ENCODE assay signal across 23 cellular contexts in genomic region chrX:45404206-45404605, GRCh38.
DNase-seq lines count a peak whose midpoint lies in the region; ATAC-seq and TF ChIP-seq lines count a peak whose summit lies in the region.
"Had no signal": no experiment of that assay in that cellular context is flagged by ENCODE, and none has a peak within 500 bp of the region (broad histone marks: within the 10 kb centered on the region; RNA-seq: fewer than 3 reads in every experiment).

No MANE protein-coding gene starts in this region.

- H3K79me1 ChIP-seq in IMR-90 (ENCODE audit: low read depth in 1 of 2, low read length in 2 of 2) (no peaks in the 10 kb centered on the region), mesendoderm (ENCODE audit: low read length) (no peaks in the 10 kb centered on the region)

- TF ChIP-seq POLR2A in IMR-90 (IDR thresholded peaks at IDR 0.05; ENCODE audit: low read depth, low read length) (no peak), body of pancreas (IDR thresholded peaks at IDR 0.05) (no peak)

- H2BK5ac ChIP-seq in IMR-90 (ENCODE audit: low read depth, low read length, poor library complexity, severe bottlenecking) (no peak overlapping the region), mesendoderm (ENCODE audit: low read length) (no peak overlapping the region)

- H2BK15ac ChIP-seq in IMR-90 (ENCODE audit: low read depth, low read length) (no peak overlapping the region), mesendoderm (replicated peaks; ENCODE audit: low read depth) (no peak overlapping the region)

- no peak for DNase-seq in IMR-90
- DNase-seq in body of pancreas: peak in 3 of 4 donors; percentile 3 to 26 (median 24)
- no peak for DNase-seq in mesendoderm
- DNase-seq in stimulated activated CD4-positive, alpha-beta T cell treated with anti-CD3 and anti-CD28 coated beads, Interleukin-2, amount 100 ng/mL, for 48 hours: no peak
- no peak for DNase-seq in activated T-cell treated with anti-CD3 and anti-CD28 coated beads, Interleukin-2, amount 50 U/mL, for 4 hours
- DNase-seq: 8988T; ACHN; BE2C; C1 segment of cervical spinal cord; CD4-positive, alpha-beta memory T cell; CD4-positive, CD25-positive, alpha-beta regulatory T cell; CD8-positive, alpha-beta memory T cell; COR-L47; DMS 273 treated with DMSO at 0.1 percent for 48 hours; DMS153; DMS53; DMS79; DND-41; EL; GDM1 had no signal

- H3K36me3 ChIP-seq in IMR-90 (ENCODE audit: control insufficient read depth, insufficient read depth, low read length) (no peaks in the 10 kb centered on the region), body of pancreas (replicated peaks in 1 of 2; ENCODE audit: insufficient read depth in 1 of 2, low read depth in 2 of 2) (no peaks in the 10 kb centered on the region), mesendoderm (ENCODE audit: control insufficient read depth, insufficient read depth, low read length) (no peaks in the 10 kb centered on the region)
- H3K36me3 ChIP-seq: BE2C, BLaER1 had no signal

- POLR2A ChIA-PET in IMR-90 (lab: Charles Lee; ENCODE audit: unreplicated experiment): no interaction called here

- no TSS peak for BruUV-seq in IMR-90 (replicated peaks; lab: Mats Ljungman, UMichigan)

- intact Hi-C loops in IMR-90 (cut with micrococcal nuclease): no loop called here
- intact Hi-C loops in body of pancreas (cut with DNase I): no loop called here

- in situ Hi-C loops in IMR-90 (cut with MboI; ENCODE audit: low sequenced_read_pairs): no loop called here

- H3K9me3 Mint-ChIP-seq in activated T-cell treated with anti-CD3 and anti-CD28 coated beads, Interleukin-2, amount 50 U/mL, for 4 hours: peaks cover 10% of the 10 kb centered on the region

- H3K4me2 ChIP-seq in IMR-90 (ENCODE audit: low read depth, low read length) (no peak overlapping the region), mesendoderm (ENCODE audit: low read length) (no peak overlapping the region)
- H3K4me2 ChIP-seq: BLaER1 had no signal

- H3K4me1 Mint-ChIP-seq in activated T-cell treated with anti-CD3 and anti-CD28 coated beads, Interleukin-2, amount 50 U/mL, for 4 hours (ENCODE audit: low read depth): peaks cover 3% of the 10 kb centered on the region
- H3K4me1 Mint-ChIP-seq: CD14-positive monocyte; CD8-positive, alpha-beta memory T cell had no signal

- no peaks in the 10 kb centered on the region for H3K9me3 ChIP-seq in IMR-90 (ENCODE audit: control insufficient read depth, insufficient read depth, low read length)
- H3K9me3 ChIP-seq in body of pancreas: no peaks in the 10 kb centered on the region
- H3K9me3 ChIP-seq: BE2C had no signal

- H4K5ac ChIP-seq in IMR-90 (ENCODE audit: low read depth, low read length) (no peak overlapping the region), mesendoderm (ENCODE audit: low read length) (no peak overlapping the region)

- no peak overlapping the region for H4K91ac ChIP-seq in IMR-90 (ENCODE audit: insufficient read depth, low read depth, low read length)

- H2BK120ac ChIP-seq in IMR-90 (ENCODE audit: low read depth, low read length): no peak overlapping the region
- H2BK120ac ChIP-seq in mesendoderm (ENCODE audit: low read depth, low read length): no peak overlapping the region

- H3K27me3 Mint-ChIP-seq in activated T-cell treated with anti-CD3 and anti-CD28 coated beads, Interleukin-2, amount 50 U/mL, for 4 hours (ENCODE audit: low read depth): peaks cover 6% of the 10 kb centered on the region
- H3K27me3 Mint-ChIP-seq: CD4-positive, CD25-positive, alpha-beta regulatory T cell had no signal

- TF ChIP-seq CTCF in IMR-90 (conservative IDR thresholded peaks at IDR 0.05; ENCODE audit: low read depth, low read length) (no peak), body of pancreas (IDR thresholded peaks at IDR 0.05) (no peak)

- H3K9ac ChIP-seq in IMR-90 (ENCODE audit: low read depth, low read length) (no peak overlapping the region), mesendoderm (ENCODE audit: low read length) (no peak overlapping the region)
- H3K9ac ChIP-seq: BLaER1 had no signal

- no peak overlapping the region for H3K27ac ChIP-seq in IMR-90 (ENCODE audit: insufficient read depth, low read length)
- H3K27ac ChIP-seq in body of pancreas: no peak overlapping the region
- H3K27ac ChIP-seq in mesendoderm (ENCODE audit: low read depth, low read length): no peak overlapping the region
- H3K27ac ChIP-seq: BLaER1 had no signal

- no peak overlapping the region for H3K4me3 Mint-ChIP-seq in activated T-cell treated with anti-CD3 and anti-CD28 coated beads, Interleukin-2, amount 50 U/mL, for 4 hours
- H3K4me3 Mint-ChIP-seq: CD14-positive monocyte; CD4-positive, alpha-beta memory T cell; CD4-positive, CD25-positive, alpha-beta regulatory T cell; CD8-positive, alpha-beta memory T cell had no signal

- H3K4me3 ChIP-seq in IMR-90 (ENCODE audit: insufficient read depth, low read depth, low read length) (no peak overlapping the region), body of pancreas (no peak overlapping the region), mesendoderm (ENCODE audit: low read length) (no peak overlapping the region)
- H3K4me3 ChIP-seq: BLaER1, GM12878 had no signal

- H2AK5ac ChIP-seq in IMR-90 (ENCODE audit: low read depth, low read length) (no peak overlapping the region), mesendoderm (ENCODE audit: low read length) (no peak overlapping the region)

- H4K8ac ChIP-seq in IMR-90 (ENCODE audit: low read depth in 2 of 2, low read length in 2 of 2): no peak overlapping the region
- H4K8ac ChIP-seq in mesendoderm (ENCODE audit: low read depth, low read length): no peak overlapping the region

- H3K4me1 ChIP-seq in IMR-90 (ENCODE audit: control insufficient read depth, insufficient read depth, low read length) (peaks cover 2% of the 10 kb centered on the region), body of pancreas (no peaks in the 10 kb centered on the region), mesendoderm (ENCODE audit: control insufficient read depth, low read depth, low read length) (no peaks in the 10 kb centered on the region)
- H3K4me1 ChIP-seq: BE2C, BLaER1 had no signal

- no peak overlapping the region for H2AK9ac ChIP-seq in IMR-90 (replicated peaks; ENCODE audit: low read depth, low read length, poor library complexity)

- no peak for ATAC-seq in IMR-90 (ENCODE audit: low read depth)
- no peak for ATAC-seq in body of pancreas
- no peak for ATAC-seq in activated T-cell treated with anti-CD3 and anti-CD28 coated beads, Interleukin-2, amount 50 U/mL, for 4 hours
- ATAC-seq: GM12878 had no signal

- CTCF ChIA-PET in IMR-90 (lab: Yijun Ruan, JAX): no interaction called here

- dilution Hi-C loops in IMR-90 (cut with HindIII; ENCODE audit: low sequenced_read_pairs, unreplicated experiment): no loop called here

- H3K27me3 ChIP-seq in IMR-90 (ENCODE audit: control insufficient read depth, insufficient read depth, low read length) (no peaks in the 10 kb centered on the region; the same call in 1 of the 2 replicates), body of pancreas (no peaks in the 10 kb centered on the region), mesendoderm (ENCODE audit: insufficient read depth, low read length, poor library complexity) (no peaks in the 10 kb centered on the region)
- H3K27me3 ChIP-seq: BE2C, BLaER1 had no signal

- no peaks in the 10 kb centered on the region for H3K79me2 ChIP-seq in mesendoderm (ENCODE audit: control insufficient read depth, insufficient read depth, low read length)

- no peaks in the 10 kb centered on the region for H3K36me3 Mint-ChIP-seq in activated T-cell treated with anti-CD3 and anti-CD28 coated beads, Interleukin-2, amount 50 U/mL, for 4 hours (ENCODE audit: insufficient read depth)
- H3K36me3 Mint-ChIP-seq: CD14-positive monocyte; CD4-positive, alpha-beta memory T cell; CD4-positive, CD25-positive, alpha-beta regulatory T cell; CD8-positive, alpha-beta memory T cell had no signal

- H2BK20ac ChIP-seq in IMR-90 (ENCODE audit: low read depth, low read length): no peak overlapping the region

- H2AFZ ChIP-seq in IMR-90 (replicated peaks; ENCODE audit: low read length, poor library complexity): peak overlapping the region; percentile 27

- H3K18ac ChIP-seq in IMR-90 (ENCODE audit: low read depth, low read length) (no peak overlapping the region), mesendoderm (ENCODE audit: low read length) (peak overlapping the region; percentile 16)

- no peak overlapping the region for H3K56ac ChIP-seq in IMR-90 (ENCODE audit: extremely low read depth, insufficient read depth, low read length)
- no peak overlapping the region for H3K56ac ChIP-seq in mesendoderm (ENCODE audit: low read length)

- H3K4ac ChIP-seq in IMR-90 (ENCODE audit: low read depth, low read length) (no peak overlapping the region), mesendoderm (ENCODE audit: low read depth, low read length) (no peak overlapping the region)

- no peaks in the 10 kb centered on the region for H3K9me1 ChIP-seq in IMR-90 (ENCODE audit: insufficient read depth, low read length)

- TF ChIP-seq RAD21 in IMR-90 (IDR thresholded peaks at IDR 0.05; ENCODE audit: low read length): no peak

- H3K23ac ChIP-seq in IMR-90 (ENCODE audit: low read depth, low read length) (no peak overlapping the region), mesendoderm (ENCODE audit: low read length) (no peak overlapping the region)

- WGBS in IMR-90 (ENCODE audit: extremely low coverage in 2 of 2, insufficient read length in 1 of 2), 2 experiments: 0% methylated on average over 1 of the region's 3 CpGs; no CpG with 5 or more reads in 1 of the 2 experiments
- WGBS in body of pancreas, 2 donors: 33% methylated on average over 1 of the region's 3 CpGs; no CpG with 5 or more reads in 1 of the 2 donors
- WGBS in mesendoderm (ENCODE audit: extremely low coverage, insufficient coverage, low lambda C conversion rate): no CpG with 5 or more reads among the region's 3 CpGs

- H3K14ac ChIP-seq in IMR-90 (replicated peaks; ENCODE audit: low read depth, low read length): no peak overlapping the region

- no peaks in the 10 kb centered on the region for H4K20me1 ChIP-seq in IMR-90 (ENCODE audit: insufficient read depth, low read length)
- H4K20me1 ChIP-seq: BLaER1 had no signal

TF ChIP-seq in IMR-90, 13 proteins besides CTCF, POLR2A, EP300 and RAD21:
- no peak for TF ChIP-seq NFE2L2 (IDR thresholded peaks at IDR 0.05; ENCODE audit: low read depth, low read length)
- TF ChIP-seq RFX5 (IDR thresholded peaks at IDR 0.05; ENCODE audit: low read depth, low read length): no peak
- TF ChIP-seq SMC3 (IDR thresholded peaks at IDR 0.05; ENCODE audit: low read depth, low read length): no peak
- no peak for TF ChIP-seq RCOR1 (IDR thresholded peaks at IDR 0.05; ENCODE audit: insufficient replicate concordance, low read length)
- TF ChIP-seq MXI1 (IDR thresholded peaks at IDR 0.05; ENCODE audit: borderline replicate concordance, low read depth, low read length): no peak
- no peak for TF ChIP-seq FOS (IDR thresholded peaks at IDR 0.05; ENCODE audit: low read depth, low read length)
- no peak for TF ChIP-seq CHD1 (IDR thresholded peaks at IDR 0.05; ENCODE audit: low read depth, low read length)
TF ChIP-seq in IMR-90: peak in this region for 0.

Comparison
In these comparisons a context has a peak if more than half of its experiments do, and no peak if none do; other contexts are left out.
1. DNase-seq: peak in body of pancreas (3 of 4); none in IMR-90 (single experiment), mesendoderm (single experiment), stimulated activated CD4-positive, alpha-beta T cell treated with anti-CD3 and anti-CD28 coated beads, Interleukin-2, amount 100 ng/mL, for 48 hours (0 of 2) and activated T-cell treated with anti-CD3 and anti-CD28 coated beads, Interleukin-2, amount 50 U/mL, for 4 hours (single experiment).